Comparison of ENCODE assay signal across 27 cellular contexts in the genomic region with DNA sequence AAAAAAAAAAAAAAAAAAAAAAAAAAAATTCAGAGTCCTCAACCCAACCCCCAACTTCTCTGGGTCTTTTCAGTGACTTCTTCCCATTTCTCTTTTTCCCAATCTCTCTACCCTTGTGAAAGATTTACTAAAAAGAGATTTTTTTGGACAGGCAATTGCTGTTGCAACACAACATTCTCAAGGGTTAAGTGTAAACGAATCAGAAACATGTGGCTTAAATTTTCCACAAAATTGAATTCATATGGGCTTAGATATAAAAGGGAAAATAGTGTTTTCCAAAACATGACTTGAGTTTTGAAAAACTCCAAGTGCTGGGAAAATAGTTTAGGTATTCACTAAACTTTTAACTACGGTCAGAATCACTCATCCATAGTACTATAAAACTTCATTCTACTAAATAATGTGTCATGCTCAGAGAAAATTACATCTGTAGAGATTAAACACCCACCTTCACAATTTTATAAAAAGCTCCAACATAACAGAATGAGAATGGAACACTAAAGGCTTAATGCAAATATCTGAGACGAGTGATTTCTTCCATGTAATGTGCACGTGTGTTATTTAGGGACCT.
DNase-seq lines count a peak whose midpoint lies in the region; ATAC-seq, FAIRE-seq and TF ChIP-seq lines count a peak whose summit lies in the region.
"Had no signal": no experiment of that assay in that cellular context is flagged by ENCODE, and none has a peak within 500 bp of the region (broad histone marks: within the 10 kb centered on the region; RNA-seq: fewer than 3 reads in every experiment).

No MANE protein-coding gene starts in this region.

- H2BK120ac ChIP-seq in IMR-90 (ENCODE audit: low read depth, low read length), result no peak overlapping the region

- no peak overlapping the region for H3K4me3 ChIP-seq in BJ (ENCODE audit: low read depth, low read length)
- no peak overlapping the region for H3K4me3 ChIP-seq in IMR-90 (ENCODE audit: insufficient read depth, low read depth, low read length)
- H3K4me3 ChIP-seq in skeletal muscle cell (ENCODE audit: low read depth, low read length), result no peak overlapping the region
- H3K4me3 ChIP-seq in tibial nerve, result no peak overlapping the region
- H3K4me3 ChIP-seq: BLaER1, gastrocnemius medialis, psoas muscle, smooth muscle cell had no signal

- H2BK15ac ChIP-seq in IMR-90 (ENCODE audit: low read depth, low read length), result no peak overlapping the region

- H3K23ac ChIP-seq in IMR-90 (ENCODE audit: low read depth, low read length), result no peak overlapping the region

- no CpG with 5 or more reads among the region's 4 CpGs for WGBS in IMR-90 (ENCODE audit: extremely low coverage in 2 of 2, insufficient read length in 1 of 2), 2 experiments
- 74 to 76% methylated on average over 4 of the region's 4 CpGs for WGBS in tibial nerve, 2 donors

- no peak overlapping the region for H3K27ac ChIP-seq in IMR-90 (ENCODE audit: insufficient read depth, low read length)
- no peak overlapping the region for H3K27ac ChIP-seq in tibial nerve
- H3K27ac ChIP-seq: BLaER1, gastrocnemius medialis, psoas muscle had no signal

- dilution Hi-C loops in IMR-90 (cut with HindIII; ENCODE audit: low sequenced_read_pairs, unreplicated experiment), result no loop called here

- H3K27me3 ChIP-seq in BJ (ENCODE audit: control insufficient read depth, insufficient read depth, low read length) (no peaks in the 10 kb centered on the region), IMR-90 (ENCODE audit: control insufficient read depth, insufficient read depth, low read length) (no peaks in the 10 kb centered on the region), tibial nerve (no peaks in the 10 kb centered on the region)
- H3K27me3 ChIP-seq: BLaER1, gastrocnemius medialis had no signal

- H4K20me1 ChIP-seq in IMR-90 (ENCODE audit: insufficient read depth, low read length), result no peaks in the 10 kb centered on the region
- H4K20me1 ChIP-seq: BLaER1 had no signal

- H3K9ac ChIP-seq in IMR-90 (ENCODE audit: low read depth, low read length), result no peak overlapping the region
- H3K9ac ChIP-seq: BLaER1 had no signal

- TF ChIP-seq CTCF in BJ (IDR thresholded peaks at IDR 0.05; ENCODE audit: insufficient read depth, low read depth, low read length) (no peak), IMR-90 (conservative IDR thresholded peaks at IDR 0.05; ENCODE audit: low read depth, low read length) (no peak), tibial nerve (IDR thresholded peaks at IDR 0.05) (no peak)

- ATAC-seq in IMR-90 (ENCODE audit: low read depth) (no peak), HG02623 (IDR thresholded peaks at IDR 0.05; ENCODE audit: unreplicated experiment) (no peak)
- ATAC-seq: activated CD8-positive, alpha-beta T cell treated with anti-CD3 and anti-CD28 coated beads, Interleukin-2, amount 10 ng/mL, durations not matched to agents 7 days and 5 days; gastrocnemius medialis; psoas muscle; Right ventricle myocardium inferior; stimulated activated naive B cell treated with anti-CD40 and anti-IgM and Interleukin-4, amounts not matched to agents 10 μg/mL and 1 μg/mL and 100 μg/mL, for 72 hours; T-cell had no signal

- no peak for TF ChIP-seq RAD21 in IMR-90 (IDR thresholded peaks at IDR 0.05; ENCODE audit: low read length)

- H3K9me3 ChIP-seq in IMR-90 (ENCODE audit: control insufficient read depth, insufficient read depth, low read length) (no peaks in the 10 kb centered on the region), tibial nerve (no peaks in the 10 kb centered on the region)
- H3K9me3 ChIP-seq: BLaER1, gastrocnemius medialis, psoas muscle had no signal

- no peak overlapping the region for H3K56ac ChIP-seq in IMR-90 (ENCODE audit: extremely low read depth, insufficient read depth, low read length)

- peaks cover 5% of the 10 kb centered on the region; the same call in 1 of the 2 replicates for H3K9me1 ChIP-seq in IMR-90 (ENCODE audit: insufficient read depth, low read length)

- H4K8ac ChIP-seq in IMR-90 (ENCODE audit: low read depth in 2 of 2, low read length in 2 of 2), result no peak overlapping the region

- no peak overlapping the region for H2BK20ac ChIP-seq in IMR-90 (ENCODE audit: low read depth, low read length)

- TF ChIP-seq EP300 in tibial nerve (IDR thresholded peaks at IDR 0.05), result peak in 1 of 2 donors; percentile 51

- H3K79me1 ChIP-seq in IMR-90 (ENCODE audit: low read depth in 1 of 2, low read length in 2 of 2), result no peaks in the 10 kb centered on the region

- POLR2A ChIA-PET in BJ (lab: Charles Lee) (no interaction called here), IMR-90 (lab: Charles Lee; ENCODE audit: unreplicated experiment) (no interaction called here)

- H3K4me1 ChIP-seq in IMR-90 (ENCODE audit: control insufficient read depth, insufficient read depth, low read length), result no peaks in the 10 kb centered on the region
- H3K4me1 ChIP-seq in tibial nerve, result peaks cover 0 to 13% (median 5%) of the 10 kb centered on the region in 4 donors
- H3K4me1 ChIP-seq: BLaER1, gastrocnemius medialis, psoas muscle had no signal

- no peak overlapping the region for H3K4me2 ChIP-seq in IMR-90 (ENCODE audit: low read depth, low read length)
- H3K4me2 ChIP-seq: BLaER1 had no signal

- DNase-seq in BJ (ENCODE audit: low read depth) (peak; percentile 85), IMR-90 (peak; percentile 47), skeletal muscle cell (ENCODE audit: low read depth) (peak; percentile 26), germinal center (ENCODE audit: low spot score) (no peak), tibial nerve (ENCODE audit: low spot score in 2 of 2) (no peak), ureter (ENCODE audit: low spot score) (no peak)
- DNase-seq: activated CD4-positive, alpha-beta T cell treated with anti-CD3 and anti-CD28 coated beads for 1 hour; activated CD8-positive, alpha-beta T cell treated with anti-CD3 and anti-CD28 coated beads, Interleukin-2, amount 10 ng/mL, durations not matched to agents 7 days and 5 days; activated naive CD4-positive, alpha-beta T cell; caudate nucleus; dermis blood vessel endothelial cell; gastrocnemius medialis; GOT3; KBM-7; kidney glomerular epithelial cell; NCI-H2171 treated with DMSO at 0.1 percent for 48 hours; NCI-H69; psoas muscle; stimulated activated CD4-positive, alpha-beta T cell treated with anti-CD3 and anti-CD28 coated beads, Interleukin-2, amount 100 ng/mL, for 48 hours; stimulated activated naive B cell treated with anti-CD40 and anti-IgM and Interleukin-4, amounts not matched to agents 10 μg/mL and 1 μg/mL and 100 μg/mL, for 72 hours; T-cell had no signal

- no peak overlapping the region for H3K4ac ChIP-seq in IMR-90 (ENCODE audit: low read depth, low read length)

- H2AK5ac ChIP-seq in IMR-90 (ENCODE audit: low read depth, low read length), result no peak overlapping the region

- H4K91ac ChIP-seq in IMR-90 (ENCODE audit: insufficient read depth, low read depth, low read length), result no peak overlapping the region

- H3K36me3 ChIP-seq in BJ (ENCODE audit: control insufficient read depth, insufficient read depth, low read length), result no peaks in the 10 kb centered on the region
- no peaks in the 10 kb centered on the region for H3K36me3 ChIP-seq in IMR-90 (ENCODE audit: control insufficient read depth, insufficient read depth, low read length)
- no peaks in the 10 kb centered on the region for H3K36me3 ChIP-seq in tibial nerve
- H3K36me3 ChIP-seq: BLaER1, gastrocnemius medialis had no signal

- H3K14ac ChIP-seq in IMR-90 (replicated peaks; ENCODE audit: low read depth, low read length), result no peak overlapping the region

- in situ Hi-C loops in IMR-90 (cut with MboI; ENCODE audit: low sequenced_read_pairs), result no loop called here

- H2BK5ac ChIP-seq in IMR-90 (ENCODE audit: low read depth, low read length, poor library complexity, severe bottlenecking), result no peak overlapping the region

- CTCF ChIA-PET in BJ (lab: Yijun Ruan, JAX) (no interaction called here), IMR-90 (lab: Yijun Ruan, JAX) (no interaction called here)

- H4K5ac ChIP-seq in IMR-90 (ENCODE audit: low read depth, low read length), result no peak overlapping the region

- no TSS peak for BruUV-seq in IMR-90 (replicated peaks; lab: Mats Ljungman, UMichigan)

- no peak overlapping the region for H2AFZ ChIP-seq in IMR-90 (replicated peaks; ENCODE audit: low read length, poor library complexity)

- intact Hi-C loops in IMR-90 (cut with micrococcal nuclease), result no loop called here

- FAIRE-seq in endometrium (lab: Jason Lieb, UNC), result peak; percentile 99
- FAIRE-seq: TTC549 had no signal

- no peak overlapping the region for H2AK9ac ChIP-seq in IMR-90 (replicated peaks; ENCODE audit: low read depth, low read length, poor library complexity)

- H3K18ac ChIP-seq in IMR-90 (ENCODE audit: low read depth, low read length), result no peak overlapping the region

- TF ChIP-seq POLR2A in IMR-90 (IDR thresholded peaks at IDR 0.05; ENCODE audit: low read depth, low read length) (no peak), tibial nerve (IDR thresholded peaks at IDR 0.05) (no peak)

TF ChIP-seq in IMR-90, 13 proteins besides CTCF, POLR2A, EP300 and RAD21:
- TF ChIP-seq NFE2L2 (IDR thresholded peaks at IDR 0.05; ENCODE audit: low read depth, low read length) (no peak), CEBPB (IDR thresholded peaks at IDR 0.05; ENCODE audit: low read depth, low read length) (0 out of 2 replicates have a peak, but pooled peaks have one; percentile 27), RCOR1 (IDR thresholded peaks at IDR 0.05; ENCODE audit: insufficient replicate concordance, low read length) (no peak), SMC3 (IDR thresholded peaks at IDR 0.05; ENCODE audit: low read depth, low read length) (no peak)
- TF ChIP-seq, protein P1, sequence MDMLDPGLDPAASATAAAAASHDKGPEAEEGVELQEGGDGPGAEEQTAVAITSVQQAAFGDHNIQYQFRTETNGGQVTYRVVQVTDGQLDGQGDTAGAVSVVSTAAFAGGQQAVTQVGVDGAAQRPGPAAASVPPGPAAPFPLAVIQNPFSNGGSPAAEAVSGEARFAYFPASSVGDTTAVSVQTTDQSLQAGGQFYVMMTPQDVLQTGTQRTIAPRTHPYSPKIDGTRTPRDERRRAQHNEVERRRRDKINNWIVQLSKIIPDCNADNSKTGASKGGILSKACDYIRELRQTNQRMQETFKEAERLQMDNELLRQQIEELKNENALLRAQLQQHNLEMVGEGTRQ (IDR thresholded peaks at IDR 0.05; ENCODE audit: low read depth, low read length), result no peak
TF ChIP-seq in IMR-90: peak in this region for 1.

Comparison
In these comparisons a context has a peak if more than half of its experiments do, and no peak if none do; other contexts are left out.
1. DNase-seq: peak in BJ (single experiment), IMR-90 (single experiment) and skeletal muscle cell (single experiment); none in germinal center (single experiment), tibial nerve (0 of 2) and ureter (single experiment).